ENCODE assay signal across 8 cellular contexts in the genomic region with DNA sequence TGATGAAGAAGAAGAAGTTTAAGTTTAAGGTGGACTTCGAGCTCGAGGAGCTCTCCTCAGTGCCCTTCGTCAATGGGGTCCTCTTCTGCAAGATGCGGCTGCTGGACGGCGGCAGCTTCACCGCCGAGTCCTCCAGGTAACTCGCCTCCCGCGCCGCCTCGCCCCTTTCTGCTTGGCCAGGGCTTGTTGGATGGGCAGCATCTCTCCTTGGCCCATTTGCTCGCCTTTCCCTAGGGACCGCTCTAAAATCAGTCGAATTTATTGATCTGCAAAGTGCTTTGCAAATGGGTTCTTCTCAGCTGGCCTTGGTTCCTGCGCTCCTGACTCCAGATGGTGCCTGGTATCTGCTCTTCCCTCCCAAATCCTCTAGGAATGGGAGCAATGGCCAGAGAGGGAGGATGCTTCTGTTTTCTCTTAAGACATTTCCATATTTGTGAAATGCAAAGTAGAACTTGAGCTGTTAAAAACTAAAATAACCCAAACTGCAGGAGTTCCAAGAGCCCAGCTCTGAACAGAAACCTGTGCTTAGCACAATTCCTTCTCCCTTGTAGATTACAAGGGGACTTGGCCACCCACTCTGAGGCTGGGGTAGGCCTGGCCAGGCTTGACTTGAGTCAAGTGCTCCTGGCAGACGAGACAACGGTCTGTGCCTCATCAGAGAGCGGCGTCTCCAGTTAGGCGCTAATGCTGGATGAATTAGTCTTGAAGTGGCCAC. TPM values are rescaled to one million over a fixed set of nuclear protein-coding genes. Genes with fewer than 3 reads are reported as not detected.
DNase-seq lines count a peak whose midpoint lies in the region; ATAC-seq, FAIRE-seq and TF ChIP-seq lines count a peak whose summit lies in the region.

No MANE protein-coding gene starts in this region.

- H3K79me2 ChIP-seq in HepG2 (ENCODE audit: insufficient read depth, low read length) = no peaks in the 10 kb centered on the region

- H3K27me3 ChIP-seq in HepG2 (ENCODE audit: control insufficient read depth in 1 of 2, insufficient read depth in 2 of 2, low read length in 2 of 2) = 0 out of 5 replicates have a peak, but pooled peaks cover 0 to 3% of the 10 kb centered on the region in 2 experiments

- ATAC-seq in HG02884 (IDR thresholded peaks at IDR 0.05; ENCODE audit: unreplicated experiment) (peak; percentile 32), HepG2 (peak; percentile 61; the same call in 2 of the 3 replicates)

- peaks cover 21% of the 10 kb centered on the region for H3K4me1 ChIP-seq in HepG2 (ENCODE audit: insufficient read depth, low read length)

- CTCF ChIA-PET in HepG2 (lab: Yijun Ruan, JAX; ENCODE audit: low intra/inter-chr PET ratio, low total read pairs) = interaction anchor here (3.5 kb wide), 1 partner anchor 48 kb away, joined by 50 read pairs; no protein-coding TSS in a partner anchor

- TF ChIP-seq POLR2A in HepG2 (IDR thresholded peaks at IDR 0.05; ENCODE audit: insufficient read depth in 1 of 2, low read depth in 2 of 2, low read length in 2 of 2) = no peak

- POLR2A ChIA-PET in HepG2 (lab: Yijun Ruan, JAX) = interaction anchor here (1.0 to 2.4 kb wide), 2 partner anchors 87 to 132 kb away, joined by 3 to 9 read pairs; partner anchors contain the start of gene PRPF38B

- TF ChIP-seq RAD21 in HepG2 (CRISPR knock-in tag; IDR thresholded peaks at IDR 0.05) = no peak

- H4K20me1 ChIP-seq in HepG2 (ENCODE audit: insufficient read depth, low read length) = no peaks in the 10 kb centered on the region

- no peaks in the 10 kb centered on the region for H3K9me3 ChIP-seq in HepG2 (ENCODE audit: low read length)

- no peak overlapping the region for H3K27ac ChIP-seq in HepG2 (ENCODE audit: extremely low read length, insufficient read depth, low read length)

- TF ChIP-seq EP300 in HepG2 (IDR thresholded peaks at IDR 0.05; ENCODE audit: low read depth in 2 of 2, low read length in 2 of 2) = no peak
- no peak for TF ChIP-seq EP300 in HepG2 (CRISPR knock-in tag; IDR thresholded peaks at IDR 0.05; ENCODE audit: borderline replicate concordance)

- peak overlapping the region; percentile 61 for H3K9ac ChIP-seq in HepG2 (ENCODE audit: insufficient read depth, low read depth, low read length)

- FAIRE-seq in HepG2 (lab: Jason Lieb, UNC) = no peak

- 11% methylated on average over 12 of the region's 22 CpGs for WGBS in HepG2 (ENCODE audit: low lambda C conversion rate)

- H3K36me3 ChIP-seq in HepG2 (replicated peaks in 1 of 2; ENCODE audit: control insufficient read depth in 1 of 2, insufficient read depth in 2 of 2, low read length in 2 of 2) = no peaks in the 10 kb centered on the region

- peak overlapping the region; percentile 57 for H2AFZ ChIP-seq in HepG2 (ENCODE audit: low read length)

- H3K4me3 ChIP-seq in WI38 (ENCODE audit: low read depth, low read length) (peak overlapping the region; percentile 77), choroid plexus epithelial cell (ENCODE audit: low read depth, low read length) (peak overlapping the region; percentile 72), HepG2 (replicated peaks in 1 of 3; ENCODE audit: insufficient read depth in 1 of 3, low read depth in 2 of 3, low read length in 3 of 3) (peak overlapping the region; percentile 42 to 77 (median 65))

- intact Hi-C loops in HepG2 (cut with micrococcal nuclease; ENCODE audit: unreplicated experiment) = loop anchor here (1.0 to 5.0 kb wide), 3 partner anchors 48 to 132 kb away; partner anchors contain the start of gene PRPF38B

- H3K4me2 ChIP-seq in HepG2 (ENCODE audit: low read depth, low read length) = peak overlapping the region; percentile 94

- in situ Hi-C loops in HepG2 (cut with HindIII; ENCODE audit: extremely low pct_ligation_motif_present, low pct_unique_long_range_greater_than_20kb) = loop anchor here (25.0 kb wide), 1 partner anchor 773 kb away; no protein-coding TSS in a partner anchor

- TF ChIP-seq CTCF in WI38 (IDR thresholded peaks at IDR 0.05; ENCODE audit: low read depth, low read length) (no peak), choroid plexus epithelial cell (conservative IDR thresholded peaks at IDR 0.05; ENCODE audit: low read depth, low read length) (peak; percentile 32), HepG2 (CRISPR knock-in tag; IDR thresholded peaks at IDR 0.05) (no peak)

- no TSS peak for BruUV-seq in HepG2 (replicated peaks; lab: Mats Ljungman, UMichigan)

- DNase-seq in NCI-H2171 treated with DMSO at 0.1 percent for 48 hours (lab: John Stamatoyannopoulos, UW) (peak; percentile 73), NCI-H2171 (lab: John Stamatoyannopoulos, UW) (no peak), NCI-H2196 (lab: John Stamatoyannopoulos, UW; ENCODE audit: unreplicated experiment) (peak; percentile 42), choroid plexus epithelial cell (ENCODE audit: low read depth) (peak; percentile 63), HepG2 (ENCODE audit: low spot score) (peak; percentile 9)
- peak; percentile 22 for DNase-seq in stimulated activated CD8-positive, alpha-beta memory T cell treated with anti-CD3 and anti-CD28 coated beads, Interleukin-12 subunit alpha, Interleukin-12 subunit beta, amount 100 ng/mL, for 4 hours (ENCODE audit: low read depth)

TF ChIP-seq in HepG2, 621 proteins besides CTCF, POLR2A, EP300 and RAD21:
- peak; percentile 75 for TF ChIP-seq ZBTB33 (CRISPR knock-in tag; IDR thresholded peaks at IDR 0.05)
- no peak for TF ChIP-seq NR2F1 (CRISPR knock-in tag; IDR thresholded peaks at IDR 0.05)
- 0 out of 2 replicates have a peak, but pooled peaks have one; percentile 33 for TF ChIP-seq ZNF800 (CRISPR knock-in tag; IDR thresholded peaks at IDR 0.05)
- peak; percentile 12 for TF ChIP-seq TEAD3 (CRISPR knock-in tag; optimal IDR thresholded peaks at IDR 0.05; ENCODE audit: borderline replicate concordance)

RNA-seq across cellular contexts. Expression of gene EEIG2, which starts 0.7 kb away (rescaled TPM):
- 3.2 and 5.7 TPM in 2 replicates for total RNA-seq in HepG2 (2016; rRNA removed; fragmentation: Illumina TruSeq; extraction: Trizol)
- 0.35 and 0.40 TPM in 2 replicates for total RNA-seq in HepG2 (2016; cell fraction: cytosol; rRNA removed; fragmentation: Illumina TruSeq; extraction: Trizol; ENCODE audit: low read depth)
- 3.6 and 5.4 TPM in 2 replicates for total RNA-seq in HepG2 (2016; cell fraction: insoluble cytoplasmic fraction; rRNA removed; fragmentation: Illumina TruSeq; extraction: Trizol)
- 2.8 and 3.5 TPM in 2 replicates for total RNA-seq in HepG2 (2016; cell fraction: membrane; rRNA removed; fragmentation: Illumina TruSeq; extraction: Trizol)
- 2.2 and 2.5 TPM in 2 replicates for total RNA-seq in HepG2 (2016; cell fraction: nucleus; rRNA removed; fragmentation: Illumina TruSeq; extraction: Trizol)
- 0.81 and 0.90 TPM in 2 replicates for polyA plus RNA-seq in HepG2 (2011; rRNA removed)
- 0.40 and 0.67 TPM in 2 replicates for polyA plus RNA-seq in HepG2 (2011; cell fraction: cytosol; rRNA removed)
- 0.54 and 0.63 TPM in 2 replicates for polyA plus RNA-seq in HepG2 (2011; cell fraction: nucleus; rRNA removed)
- 1.0 and 1.2 TPM in 2 replicates for polyA plus RNA-seq in HepG2 (2012)
- 0.14 and 0.17 TPM in 2 replicates for polyA plus RNA-seq in HepG2 (2016; cell fraction: cytosol; fragmentation: Illumina TruSeq; extraction: Trizol; ENCODE audit: low read depth)
- polyA plus RNA-seq in HepG2 (2016; cell fraction: insoluble cytoplasmic fraction; fragmentation: Illumina TruSeq; extraction: Trizol; ENCODE audit: low read depth) = 3.7 and 4.0 TPM in 2 replicates
- 1.2 TPM in 2 replicates for polyA plus RNA-seq in HepG2 (2016; cell fraction: membrane; fragmentation: Illumina TruSeq; extraction: Trizol; ENCODE audit: low read depth)
- 2.1 and 2.5 TPM in 2 replicates for polyA plus RNA-seq in HepG2 (2016; cell fraction: nucleus; fragmentation: Illumina TruSeq; extraction: Trizol; ENCODE audit: insufficient read depth, low read depth)
- 0.74 and 69.9 TPM in 2 replicates for polyA minus RNA-seq in HepG2 (2011; rRNA and poly(A)+ RNA removed; ENCODE audit: low replicate concordance)
- 1.3 and 1.5 TPM in 2 replicates for polyA minus RNA-seq in HepG2 (2011; cell fraction: cytosol; rRNA and poly(A)+ RNA removed)
- polyA minus RNA-seq in HepG2 (2011; cell fraction: nucleus; rRNA and poly(A)+ RNA removed) = 1.7 and 1.9 TPM in 2 replicates
